Comparison of ENCODE assay signal across 12 cellular contexts in the genomic region with DNA sequence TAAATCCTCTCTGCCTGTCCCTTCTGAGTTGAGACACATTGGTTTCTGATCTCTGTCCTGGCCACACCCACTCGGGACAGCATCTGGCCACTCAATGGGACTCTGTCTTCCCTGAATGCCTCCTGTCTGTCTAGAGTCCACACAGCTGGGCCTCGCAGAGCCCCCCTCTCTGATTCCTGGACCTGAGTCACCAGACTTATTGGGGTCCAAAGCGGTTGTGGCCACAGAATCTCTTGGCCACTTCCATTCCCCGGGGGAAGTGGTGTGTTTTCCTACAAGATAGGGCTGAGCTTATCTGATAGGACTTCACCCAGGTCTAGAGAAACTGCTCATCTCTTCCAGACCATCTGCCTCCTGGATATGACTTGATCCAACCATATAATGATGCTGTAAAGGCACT. TPM values are rescaled to one million over a fixed set of nuclear protein-coding genes. Genes with fewer than 3 reads are reported as not detected.
"Had no signal": no experiment of that assay in that cellular context is flagged by ENCODE, and none has a peak within 500 bp of the region (broad histone marks: within the 10 kb centered on the region; RNA-seq: fewer than 3 reads in every experiment).

No MANE protein-coding gene starts in this region.

- H3K27ac Mint-ChIP-seq: activated naive CD4-positive, alpha-beta T cell treated with anti-CD3 and anti-CD28 coated beads for 36 hours; activated naive CD8-positive, alpha-beta T cell treated with anti-CD3 and anti-CD28 coated beads, Interleukin-2, amount 50 U/mL, for 24 hours; mesothelial cell of epicardium had no signal

- H3K4me1 ChIP-seq: ascending aorta, lower lobe of right lung, thyroid gland had no signal

- H3K27ac ChIP-seq: ascending aorta, lower lobe of right lung, stomach, thyroid gland had no signal

- H3K4me1 Mint-ChIP-seq: activated naive CD8-positive, alpha-beta T cell treated with anti-CD3 and anti-CD28 coated beads, Interleukin-2, amount 50 U/mL, for 24 hours had no signal

- H3K4me3 ChIP-seq: ascending aorta, lower lobe of right lung, stomach, thyroid gland had no signal

- DNase-seq: activated CD4-positive, CD25-positive, alpha-beta regulatory T cell treated with anti-CD3 and anti-CD28 coated beads, Interleukin-2, amount 50 U/mL, for 72 hours; activated naive CD4-positive, alpha-beta T cell treated with anti-CD3 and anti-CD28 coated beads for 36 hours; activated naive CD8-positive, alpha-beta T cell treated with anti-CD3 and anti-CD28 coated beads, Interleukin-2, amount 50 U/mL, for 24 hours; foreskin fibroblast; lower lobe of right lung; stimulated activated CD4-positive, alpha-beta T cell treated with anti-CD3 and anti-CD28 coated beads, Interleukin-2, amount 100 ng/mL, for 24 hours; stomach; T-helper 2 cell; thyroid gland had no signal

- H3K27me3 ChIP-seq: ascending aorta, stomach, thyroid gland had no signal

- ATAC-seq: activated naive CD8-positive, alpha-beta T cell treated with anti-CD3 and anti-CD28 coated beads, Interleukin-2, amount 50 U/mL, for 24 hours; lower lobe of right lung had no signal

- H3K9me3 ChIP-seq: ascending aorta, lower lobe of right lung, stomach, thyroid gland had no signal

- H3K9me3 Mint-ChIP-seq: activated naive CD4-positive, alpha-beta T cell treated with anti-CD3 and anti-CD28 coated beads for 36 hours; activated naive CD8-positive, alpha-beta T cell treated with anti-CD3 and anti-CD28 coated beads, Interleukin-2, amount 50 U/mL, for 24 hours; mesothelial cell of epicardium had no signal

- H3K4me3 Mint-ChIP-seq: activated naive CD4-positive, alpha-beta T cell treated with anti-CD3 and anti-CD28 coated beads for 36 hours; activated naive CD8-positive, alpha-beta T cell treated with anti-CD3 and anti-CD28 coated beads, Interleukin-2, amount 50 U/mL, for 24 hours; mesothelial cell of epicardium had no signal

- H3K36me3 Mint-ChIP-seq: mesothelial cell of epicardium had no signal

- H3K36me3 ChIP-seq: ascending aorta, lower lobe of right lung, stomach, thyroid gland had no signal

RNA-seq across cellular contexts. Expression of gene WNT11, which starts 57.4 kb away (rescaled TPM):
- total RNA-seq: activated naive CD4-positive, alpha-beta T cell treated with anti-CD3 and anti-CD28 coated beads for 36 hours; bronchial epithelial cell had no signal
